35 cellular contexts compared by ENCODE assay signal in the genomic region with DNA sequence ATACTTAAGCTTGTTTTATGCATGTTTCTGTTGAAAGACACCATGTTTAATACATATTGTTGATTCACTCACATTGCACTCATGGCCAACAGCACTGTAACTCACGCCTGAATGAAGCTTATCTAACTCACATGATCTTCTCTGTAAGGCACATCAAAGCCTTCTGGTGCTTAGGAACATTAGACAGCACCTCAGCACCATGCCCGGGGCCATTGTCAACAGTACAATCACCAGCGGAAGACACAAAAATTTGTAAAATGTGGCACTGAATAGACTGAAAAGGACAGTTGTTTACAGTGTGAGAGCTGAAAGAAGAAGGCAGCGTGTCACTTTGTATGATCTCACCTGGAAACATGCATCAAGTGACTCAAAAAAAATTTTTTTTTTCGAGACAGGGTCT. TPM values are rescaled to one million over a fixed set of nuclear protein-coding genes. Genes with fewer than 3 reads are reported as not detected.
"Had no signal": no experiment of that assay in that cellular context is flagged by ENCODE, and none has a peak within 500 bp of the region (broad histone marks: within the 10 kb centered on the region; RNA-seq: fewer than 3 reads in every experiment).

No MANE protein-coding gene starts in this region.

- H3K9ac ChIP-seq: parathyroid adenoma had no signal

- ATAC-seq: foreskin keratinocyte; gastroesophageal sphincter; heart left ventricle; left lobe of liver; mucosa of descending colon; natural killer cell treated with Interleukin-12 subunit alpha and Interleukin-12 subunit beta and Interleukin-15 and Interleukin-18, amount 100 ng/mL, for 72 hours; sciatic nerve; stimulated activated memory B cell treated with anti-CD40 and anti-IgM and Interleukin-4, amounts not matched to agents 10 μg/mL and 1 μg/mL and 100 μg/mL, for 72 hours; upper lobe of right lung had no signal

- H3K27me3 ChIP-seq: heart left ventricle, uterus had no signal

- H3K27ac ChIP-seq: coronary artery, esophagus muscularis mucosa, foreskin keratinocyte, gastroesophageal sphincter, heart left ventricle, neutrophil, parathyroid adenoma, thoracic aorta, tibial nerve, upper lobe of right lung, uterus had no signal

- H3K4me2 ChIP-seq: smooth muscle cell had no signal

- H3K9me3 ChIP-seq: mucosa of descending colon, neutrophil, upper lobe of right lung, uterus had no signal

- DNase-seq: dermis blood vessel endothelial cell; effector memory CD4-positive, alpha-beta T cell; foreskin keratinocyte; heart left ventricle; hippocampal formation; immature natural killer cell; kidney; mesenchymal stem cell; mucosa of descending colon; naive B cell; stimulated activated CD4-positive, alpha-beta T cell treated with anti-CD3 and anti-CD28 coated beads, Interleukin-12 subunit alpha, Interleukin-12 subunit beta, amount 100 ng/mL, for 4 hours; stimulated activated CD4-positive, alpha-beta T cell treated with anti-CD3 and anti-CD28 coated beads, Interleukin-2, amount 100 ng/mL, for 24 hours; stimulated activated CD4-positive, alpha-beta T cell treated with anti-CD3 and anti-CD28 coated beads, Interleukin-4, amount 100 ng/mL, for 4 hours; upper lobe of right lung; uterus had no signal

- H3K4me1 ChIP-seq: esophagus muscularis mucosa, foreskin keratinocyte, gastroesophageal sphincter, parathyroid adenoma, tibial nerve, upper lobe of right lung, uterus had no signal

- H3K36me3 ChIP-seq: esophagus muscularis mucosa, gastroesophageal sphincter, heart left ventricle, neutrophil, thoracic aorta, tibial nerve, upper lobe of right lung, uterus had no signal

- FAIRE-seq: endothelial cell of umbilical vein, kidney had no signal

- H2AFZ ChIP-seq: parathyroid adenoma had no signal

- H3K79me2 ChIP-seq: parathyroid adenoma had no signal

- H3K4me3 ChIP-seq: coronary artery, esophagus muscularis mucosa, gastroesophageal sphincter, heart left ventricle, mucosa of descending colon, smooth muscle cell, thoracic aorta, tibial nerve, upper lobe of right lung, uterus had no signal

RNA-seq across cellular contexts. Expression of a gene that starts 8.9 kb away (rescaled TPM):
- total RNA-seq: fibroblast of lung, foreskin keratinocyte, left lobe of liver, progenitor cell of endocrine pancreas, smooth muscle cell, thoracic aorta had no signal
- polyA plus RNA-seq: fibroblast of lung, immature natural killer cell, smooth muscle cell had no signal

RNA-seq across cellular contexts. Expression of a gene that starts 56.6 kb away (rescaled TPM):
- total RNA-seq: dermis blood vessel endothelial cell; endothelial cell of umbilical vein; epithelial cell of proximal tubule; esophagus muscularis mucosa; fibroblast of lung; foreskin keratinocyte; gastroesophageal sphincter; heart left ventricle; kidney; left lobe of liver; lower leg skin; lung microvascular endothelial cell; mesothelial cell of epicardium; mucosa of descending colon; natural killer cell treated with Interleukin-12 subunit alpha and Interleukin-12 subunit beta and Interleukin-15 and Interleukin-18, amount 100 ng/mL, for 72 hours; omental fat pad; progenitor cell of endocrine pancreas; sciatic nerve; smooth muscle cell; thoracic aorta; tibial nerve; upper lobe of right lung; uterus had no signal
- polyA plus RNA-seq: endothelial cell of umbilical vein, fibroblast of lung, foreskin keratinocyte, heart left ventricle, immature natural killer cell, smooth muscle cell had no signal
